24 cellular contexts compared by ENCODE assay signal in genomic region chr4:153146031-153146430, GRCh38. TPM values are rescaled to one million over a fixed set of nuclear protein-coding genes. Genes with fewer than 3 reads are reported as not detected.
"Had no signal": no experiment of that assay in that cellular context is flagged by ENCODE, and none has a peak within 500 bp of the region (broad histone marks: within the 10 kb centered on the region; RNA-seq: fewer than 3 reads in every experiment).

No MANE protein-coding gene starts in this region.

- H3K9me3 Mint-ChIP-seq: activated B cell treated with CpG ODN at 0.5 μM for 24 hours; activated CD4-positive, alpha-beta T cell treated with anti-CD3 and anti-CD28 coated beads, Interleukin-2, amount 10 ng/mL, durations not matched to agents 24 days and 14 days; activated naive CD4-positive, alpha-beta T cell treated with anti-CD3 and anti-CD28 coated beads, Interleukin-2, amount 50 U/mL, for 24 hours; activated T-cell treated with anti-CD3 and anti-CD28 coated beads, Interleukin-2, amount 50 U/mL, for 24 hours; activated T-helper 1 cell treated with anti-CD3 and anti-CD28 coated beads, Interleukin-12 subunit alpha, Interleukin-12 subunit beta, Interleukin-2, Interleukin-4 antibody, amounts not matched to agents 30 ng/mL and 10 ng/mL and 1 ng/mL, durations not matched to agents 14 hours and 24 hours and 36 hours; T-cell had no signal

- H3K4me3 Mint-ChIP-seq: activated B cell treated with CpG ODN at 0.5 μM for 24 hours; activated CD4-positive, alpha-beta T cell treated with anti-CD3 and anti-CD28 coated beads, Interleukin-2, amount 10 ng/mL, durations not matched to agents 24 days and 14 days; activated CD8-positive, alpha-beta memory T cell treated with anti-CD3 and anti-CD28 coated beads, Interleukin-2, amount 10 ng/mL, durations not matched to agents 7 days and 5 days; activated naive CD4-positive, alpha-beta T cell treated with anti-CD3 and anti-CD28 coated beads, Interleukin-2, amount 50 U/mL, for 24 hours; activated T-cell treated with anti-CD3 and anti-CD28 coated beads, Interleukin-2, amount 50 U/mL, for 24 hours; activated T-helper 1 cell treated with anti-CD3 and anti-CD28 coated beads, Interleukin-12 subunit alpha, Interleukin-12 subunit beta, Interleukin-2, Interleukin-4 antibody, amounts not matched to agents 30 ng/mL and 10 ng/mL and 1 ng/mL, durations not matched to agents 14 hours and 24 hours and 36 hours; T-cell had no signal

- FAIRE-seq: K562, TTC549 had no signal

- H3K36me3 Mint-ChIP-seq: activated CD8-positive, alpha-beta memory T cell treated with anti-CD3 and anti-CD28 coated beads, Interleukin-2, amount 10 ng/mL, durations not matched to agents 7 days and 5 days; activated naive CD4-positive, alpha-beta T cell treated with anti-CD3 and anti-CD28 coated beads, Interleukin-2, amount 50 U/mL, for 24 hours; T-cell had no signal

- H3K27me3 Mint-ChIP-seq: activated naive CD4-positive, alpha-beta T cell treated with anti-CD3 and anti-CD28 coated beads, Interleukin-2, amount 50 U/mL, for 24 hours; T-cell had no signal

- H3K4me1 Mint-ChIP-seq: activated CD8-positive, alpha-beta memory T cell treated with anti-CD3 and anti-CD28 coated beads, Interleukin-2, amount 10 ng/mL, durations not matched to agents 7 days and 5 days had no signal

- ATAC-seq: activated CD8-positive, alpha-beta memory T cell treated with anti-CD3 and anti-CD28 coated beads, Interleukin-2, amount 10 ng/mL, durations not matched to agents 7 days and 5 days; K562; PC-3; T-cell had no signal

- H3K4me3 ChIP-seq: K562 had no signal

- H3K27ac Mint-ChIP-seq: activated B cell treated with CpG ODN at 0.5 μM for 24 hours; activated CD4-positive, alpha-beta T cell treated with anti-CD3 and anti-CD28 coated beads, Interleukin-2, amount 10 ng/mL, durations not matched to agents 24 days and 14 days; activated CD8-positive, alpha-beta memory T cell treated with anti-CD3 and anti-CD28 coated beads, Interleukin-2, amount 10 ng/mL, durations not matched to agents 7 days and 5 days; activated T-cell treated with anti-CD3 and anti-CD28 coated beads, Interleukin-2, amount 50 U/mL, for 24 hours; activated T-helper 1 cell treated with anti-CD3 and anti-CD28 coated beads, Interleukin-12 subunit alpha, Interleukin-12 subunit beta, Interleukin-2, Interleukin-4 antibody, amounts not matched to agents 30 ng/mL and 10 ng/mL and 1 ng/mL, durations not matched to agents 14 hours and 24 hours and 36 hours; T-cell had no signal

- DNase-seq: activated B cell treated with CpG ODN at 0.5 μM for 24 hours; activated CD4-positive, alpha-beta T cell treated with anti-CD3 and anti-CD28 coated beads for 1 hour; activated CD4-positive, alpha-beta T cell treated with anti-CD3 and anti-CD28 coated beads, Interleukin-2, amount 10 ng/mL, durations not matched to agents 24 days and 14 days; activated CD4-positive, alpha-beta T cell treated with anti-CD3 and anti-CD28 coated beads, Interleukin-2, amount 50 U/mL, for 48 hours; activated CD8-positive, alpha-beta memory T cell treated with anti-CD3 and anti-CD28 coated beads, Interleukin-2, amount 10 ng/mL, durations not matched to agents 7 days and 5 days; activated effector memory CD4-positive, alpha-beta T cell treated with Interleukin-2 at 50 U/mL for 16 hours; activated naive CD4-positive, alpha-beta T cell; activated T-cell treated with anti-CD3 and anti-CD28 coated beads, Interleukin-2, amount 50 U/mL, for 24 hours; amygdala; Kasumi-1; NCI-H1048; NCI-H1930; NCI-H2171; NCI-H2227 treated with DMSO at 0.1 percent for 48 hours; NCI-H526; PC-3; SIG-M5; T-cell; T-helper 2 cell; T1000 had no signal

RNA-seq across cellular contexts. Expression of gene TRIM2, which starts 58.2 kb away (rescaled TPM):
- total RNA-seq: activated CD4-positive, alpha-beta T cell treated with anti-CD3 and anti-CD28 coated beads, Interleukin-2, amount 10 ng/mL, durations not matched to agents 24 days and 14 days; activated CD8-positive, alpha-beta memory T cell treated with anti-CD3 and anti-CD28 coated beads, Interleukin-2, amount 10 ng/mL, durations not matched to agents 7 days and 5 days had no signal
